In the genomic region with DNA sequence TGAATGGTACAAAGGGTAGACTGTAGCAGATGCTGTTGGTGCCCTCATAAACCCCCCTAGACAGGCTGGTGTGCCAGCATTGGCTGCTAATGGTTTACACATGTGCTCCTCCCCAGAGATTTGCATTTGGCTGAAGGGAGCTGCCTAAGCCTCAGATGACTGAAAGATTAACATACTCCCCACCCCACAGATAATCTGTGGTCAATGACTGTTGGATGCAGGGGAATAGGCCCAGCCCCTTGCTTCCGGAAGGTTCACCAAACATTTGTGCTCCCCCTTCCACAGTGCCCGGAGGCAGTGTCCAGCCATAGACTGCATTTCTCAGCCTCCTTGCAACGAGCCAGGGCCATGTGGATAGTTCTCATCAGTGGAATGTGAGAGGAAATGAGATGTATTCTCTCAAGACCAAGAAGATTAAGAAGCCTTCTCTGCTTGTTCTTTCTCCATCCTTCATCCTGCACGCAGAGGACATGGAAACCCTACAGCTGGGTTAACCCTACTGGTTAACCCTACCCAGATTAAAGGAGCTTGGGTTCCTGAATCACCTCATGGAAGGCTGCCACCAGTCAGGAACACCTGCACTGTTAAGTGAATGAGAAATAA, we compare ENCODE assay signal across 9 cellular contexts.
DNase-seq lines count a peak whose midpoint lies in the region; ATAC-seq and TF ChIP-seq lines count a peak whose summit lies in the region.
"Had no signal": no experiment of that assay in that cellular context is flagged by ENCODE, and none has a peak within 500 bp of the region (broad histone marks: within the 10 kb centered on the region; RNA-seq: fewer than 3 reads in every experiment).

No MANE protein-coding gene starts in this region.

- no peaks in the 10 kb centered on the region for H4K20me1 ChIP-seq in OCI-LY1 (ENCODE audit: insufficient read depth, low read length)

- H3K9ac ChIP-seq in OCI-LY1 (ENCODE audit: low read length): no peak overlapping the region
- H3K9ac ChIP-seq in iPS-20b (ENCODE audit: low read depth, low read length): no peak overlapping the region

- H3K9me3 ChIP-seq in OCI-LY1 (ENCODE audit: low read length) (no peaks in the 10 kb centered on the region), iPS-20b (ENCODE audit: insufficient read depth, low read depth, low read length) (no peaks in the 10 kb centered on the region)

- H3K4me3 ChIP-seq in OCI-LY1 (ENCODE audit: low read depth, low read length, poor library complexity, severe bottlenecking) (peak overlapping the region; percentile 14), iPS-20b (ENCODE audit: low read length) (peak overlapping the region; percentile 8; the same call in 1 of the 2 replicates)

- DNase-seq in NCI-H1417 (lab: John Stamatoyannopoulos, UW) (no peak), NCI-H510A treated with DMSO at 0.1 percent for 48 hours (lab: John Stamatoyannopoulos, UW) (no peak), DMS153 treated with DMSO at 0.1 percent for 48 hours (lab: John Stamatoyannopoulos, UW; ENCODE audit: unreplicated experiment) (no peak)
- DNase-seq: activated T-cell treated with anti-CD3 and anti-CD28 coated beads, Interleukin-2, amount 50 U/mL, for 72 hours had no signal

- no peaks in the 10 kb centered on the region for H3F3A ChIP-seq in OCI-LY1 (ENCODE audit: insufficient read depth, low read length)

- H3K27me3 ChIP-seq in OCI-LY1 (ENCODE audit: insufficient read depth, low read length) (no peaks in the 10 kb centered on the region), iPS-20b (ENCODE audit: insufficient read depth, low read length) (no peaks in the 10 kb centered on the region)

- no peak for TF ChIP-seq CTCF in OCI-LY1 (IDR thresholded peaks at IDR 0.05; ENCODE audit: low read length)

- ATAC-seq in GM18909 (IDR thresholded peaks at IDR 0.05; ENCODE audit: poor library complexity, unreplicated experiment): peak; percentile 80
- ATAC-seq in HG03025 (IDR thresholded peaks at IDR 0.05; ENCODE audit: low FRiP score, unreplicated experiment): peak; percentile 63
- ATAC-seq in GM19467 (IDR thresholded peaks at IDR 0.05; ENCODE audit: unreplicated experiment): no peak

- no peaks in the 10 kb centered on the region for H3K9me2 ChIP-seq in OCI-LY1 (ENCODE audit: low read depth, low read length)

- H3K27ac ChIP-seq in OCI-LY1 (ENCODE audit: low read depth, low read length, poor library complexity, severe bottlenecking) (no peak overlapping the region), iPS-20b (ENCODE audit: low read length) (no peak overlapping the region)

- H3K4me1 ChIP-seq in OCI-LY1 (ENCODE audit: insufficient read depth, low read length, severe bottlenecking) (peaks cover 12% of the 10 kb centered on the region), iPS-20b (ENCODE audit: insufficient read depth, low read length) (peaks cover 15% of the 10 kb centered on the region; the same call in 1 of the 2 replicates)

- H3K36me3 ChIP-seq in OCI-LY1 (ENCODE audit: insufficient read depth, low read length): no peaks in the 10 kb centered on the region
- no peaks in the 10 kb centered on the region for H3K36me3 ChIP-seq in iPS-20b (ENCODE audit: insufficient read depth, low read depth, low read length)

- no peak overlapping the region for H2AFZ ChIP-seq in OCI-LY1 (ENCODE audit: low read length)

- H3K79me2 ChIP-seq in OCI-LY1 (ENCODE audit: insufficient read depth, low read length): no peaks in the 10 kb centered on the region

- peak overlapping the region; percentile 43 for H3K4me2 ChIP-seq in OCI-LY1 (ENCODE audit: low read length)
